1 cellular context compared by ENCODE assay signal in the genomic region with DNA sequence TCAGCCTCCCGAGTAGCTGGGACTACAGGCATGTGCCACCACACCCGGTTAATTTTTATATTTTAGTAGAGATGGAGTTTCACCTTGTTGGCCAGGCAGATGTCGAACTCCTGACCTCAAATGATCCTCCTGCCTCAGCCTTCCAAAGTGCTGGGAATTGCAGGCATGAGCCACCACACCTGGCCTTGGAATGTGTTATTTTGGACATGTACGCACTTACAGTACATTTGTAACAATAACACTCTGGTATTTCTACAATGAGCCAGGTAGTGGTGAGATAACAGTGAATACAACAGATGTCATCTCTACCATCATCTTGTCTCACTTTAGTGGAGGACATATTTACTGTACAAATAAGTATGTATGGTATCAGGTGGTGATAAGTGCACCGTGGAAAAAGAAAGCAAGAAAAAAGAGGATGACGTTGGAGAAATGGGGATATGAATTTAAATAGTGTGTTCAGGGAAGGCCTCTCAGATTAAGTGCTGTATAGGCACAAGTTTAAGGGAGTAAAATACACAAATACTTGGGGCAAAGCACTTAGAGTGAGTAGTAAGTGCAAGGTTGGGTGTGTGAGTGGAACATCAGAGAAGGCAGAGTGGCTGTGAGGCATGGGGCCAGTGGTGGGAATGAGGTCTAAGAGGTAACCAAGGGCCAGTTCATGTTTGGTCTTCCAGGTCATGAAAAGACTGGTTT.
TF ChIP-seq lines count a peak whose summit lies in the region.

No MANE protein-coding gene starts in this region.

TF ChIP-seq in WTC11, 78 proteins besides CTCF, POLR2A, EP300 and RAD21 (continued from another document):
- TF ChIP-seq, protein P1, sequence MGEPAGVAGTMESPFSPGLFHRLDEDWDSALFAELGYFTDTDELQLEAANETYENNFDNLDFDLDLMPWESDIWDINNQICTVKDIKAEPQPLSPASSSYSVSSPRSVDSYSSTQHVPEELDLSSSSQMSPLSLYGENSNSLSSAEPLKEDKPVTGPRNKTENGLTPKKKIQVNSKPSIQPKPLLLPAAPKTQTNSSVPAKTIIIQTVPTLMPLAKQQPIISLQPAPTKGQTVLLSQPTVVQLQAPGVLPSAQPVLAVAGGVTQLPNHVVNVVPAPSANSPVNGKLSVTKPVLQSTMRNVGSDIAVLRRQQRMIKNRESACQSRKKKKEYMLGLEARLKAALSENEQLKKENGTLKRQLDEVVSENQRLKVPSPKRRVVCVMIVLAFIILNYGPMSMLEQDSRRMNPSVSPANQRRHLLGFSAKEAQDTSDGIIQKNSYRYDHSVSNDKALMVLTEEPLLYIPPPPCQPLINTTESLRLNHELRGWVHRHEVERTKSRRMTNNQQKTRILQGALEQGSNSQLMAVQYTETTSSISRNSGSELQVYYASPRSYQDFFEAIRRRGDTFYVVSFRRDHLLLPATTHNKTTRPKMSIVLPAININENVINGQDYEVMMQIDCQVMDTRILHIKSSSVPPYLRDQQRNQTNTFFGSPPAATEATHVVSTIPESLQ (CRISPR knock-in tag; IDR thresholded peaks at IDR 0.05) = no peak
- TF ChIP-seq, protein P2, sequence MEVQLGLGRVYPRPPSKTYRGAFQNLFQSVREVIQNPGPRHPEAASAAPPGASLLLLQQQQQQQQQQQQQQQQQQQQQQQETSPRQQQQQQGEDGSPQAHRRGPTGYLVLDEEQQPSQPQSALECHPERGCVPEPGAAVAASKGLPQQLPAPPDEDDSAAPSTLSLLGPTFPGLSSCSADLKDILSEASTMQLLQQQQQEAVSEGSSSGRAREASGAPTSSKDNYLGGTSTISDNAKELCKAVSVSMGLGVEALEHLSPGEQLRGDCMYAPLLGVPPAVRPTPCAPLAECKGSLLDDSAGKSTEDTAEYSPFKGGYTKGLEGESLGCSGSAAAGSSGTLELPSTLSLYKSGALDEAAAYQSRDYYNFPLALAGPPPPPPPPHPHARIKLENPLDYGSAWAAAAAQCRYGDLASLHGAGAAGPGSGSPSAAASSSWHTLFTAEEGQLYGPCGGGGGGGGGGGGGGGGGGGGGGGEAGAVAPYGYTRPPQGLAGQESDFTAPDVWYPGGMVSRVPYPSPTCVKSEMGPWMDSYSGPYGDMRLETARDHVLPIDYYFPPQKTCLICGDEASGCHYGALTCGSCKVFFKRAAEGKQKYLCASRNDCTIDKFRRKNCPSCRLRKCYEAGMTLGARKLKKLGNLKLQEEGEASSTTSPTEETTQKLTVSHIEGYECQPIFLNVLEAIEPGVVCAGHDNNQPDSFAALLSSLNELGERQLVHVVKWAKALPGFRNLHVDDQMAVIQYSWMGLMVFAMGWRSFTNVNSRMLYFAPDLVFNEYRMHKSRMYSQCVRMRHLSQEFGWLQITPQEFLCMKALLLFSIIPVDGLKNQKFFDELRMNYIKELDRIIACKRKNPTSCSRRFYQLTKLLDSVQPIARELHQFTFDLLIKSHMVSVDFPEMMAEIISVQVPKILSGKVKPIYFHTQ (CRISPR knock-in tag; IDR thresholded peaks at IDR 0.05) = no peak
- TF ChIP-seq SP1 (CRISPR knock-in tag; conservative IDR thresholded peaks at IDR 0.05) (no peak), EMX1 (CRISPR knock-in tag; IDR thresholded peaks at IDR 0.05) (no peak), SMAD4 (CRISPR knock-in tag; IDR thresholded peaks at IDR 0.05) (no peak), ZNF121 (CRISPR knock-in tag; IDR thresholded peaks at IDR 0.05) (no peak)
- TF ChIP-seq, protein P3, sequence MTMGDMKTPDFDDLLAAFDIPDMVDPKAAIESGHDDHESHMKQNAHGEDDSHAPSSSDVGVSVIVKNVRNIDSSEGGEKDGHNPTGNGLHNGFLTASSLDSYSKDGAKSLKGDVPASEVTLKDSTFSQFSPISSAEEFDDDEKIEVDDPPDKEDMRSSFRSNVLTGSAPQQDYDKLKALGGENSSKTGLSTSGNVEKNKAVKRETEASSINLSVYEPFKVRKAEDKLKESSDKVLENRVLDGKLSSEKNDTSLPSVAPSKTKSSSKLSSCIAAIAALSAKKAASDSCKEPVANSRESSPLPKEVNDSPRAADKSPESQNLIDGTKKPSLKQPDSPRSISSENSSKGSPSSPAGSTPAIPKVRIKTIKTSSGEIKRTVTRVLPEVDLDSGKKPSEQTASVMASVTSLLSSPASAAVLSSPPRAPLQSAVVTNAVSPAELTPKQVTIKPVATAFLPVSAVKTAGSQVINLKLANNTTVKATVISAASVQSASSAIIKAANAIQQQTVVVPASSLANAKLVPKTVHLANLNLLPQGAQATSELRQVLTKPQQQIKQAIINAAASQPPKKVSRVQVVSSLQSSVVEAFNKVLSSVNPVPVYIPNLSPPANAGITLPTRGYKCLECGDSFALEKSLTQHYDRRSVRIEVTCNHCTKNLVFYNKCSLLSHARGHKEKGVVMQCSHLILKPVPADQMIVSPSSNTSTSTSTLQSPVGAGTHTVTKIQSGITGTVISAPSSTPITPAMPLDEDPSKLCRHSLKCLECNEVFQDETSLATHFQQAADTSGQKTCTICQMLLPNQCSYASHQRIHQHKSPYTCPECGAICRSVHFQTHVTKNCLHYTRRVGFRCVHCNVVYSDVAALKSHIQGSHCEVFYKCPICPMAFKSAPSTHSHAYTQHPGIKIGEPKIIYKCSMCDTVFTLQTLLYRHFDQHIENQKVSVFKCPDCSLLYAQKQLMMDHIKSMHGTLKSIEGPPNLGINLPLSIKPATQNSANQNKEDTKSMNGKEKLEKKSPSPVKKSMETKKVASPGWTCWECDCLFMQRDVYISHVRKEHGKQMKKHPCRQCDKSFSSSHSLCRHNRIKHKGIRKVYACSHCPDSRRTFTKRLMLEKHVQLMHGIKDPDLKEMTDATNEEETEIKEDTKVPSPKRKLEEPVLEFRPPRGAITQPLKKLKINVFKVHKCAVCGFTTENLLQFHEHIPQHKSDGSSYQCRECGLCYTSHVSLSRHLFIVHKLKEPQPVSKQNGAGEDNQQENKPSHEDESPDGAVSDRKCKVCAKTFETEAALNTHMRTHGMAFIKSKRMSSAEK (CRISPR knock-in tag; IDR thresholded peaks at IDR 0.05; ENCODE audit: borderline replicate concordance) = no peak
